Comparison of ENCODE assay signal across 8 cellular contexts in the genomic region with DNA sequence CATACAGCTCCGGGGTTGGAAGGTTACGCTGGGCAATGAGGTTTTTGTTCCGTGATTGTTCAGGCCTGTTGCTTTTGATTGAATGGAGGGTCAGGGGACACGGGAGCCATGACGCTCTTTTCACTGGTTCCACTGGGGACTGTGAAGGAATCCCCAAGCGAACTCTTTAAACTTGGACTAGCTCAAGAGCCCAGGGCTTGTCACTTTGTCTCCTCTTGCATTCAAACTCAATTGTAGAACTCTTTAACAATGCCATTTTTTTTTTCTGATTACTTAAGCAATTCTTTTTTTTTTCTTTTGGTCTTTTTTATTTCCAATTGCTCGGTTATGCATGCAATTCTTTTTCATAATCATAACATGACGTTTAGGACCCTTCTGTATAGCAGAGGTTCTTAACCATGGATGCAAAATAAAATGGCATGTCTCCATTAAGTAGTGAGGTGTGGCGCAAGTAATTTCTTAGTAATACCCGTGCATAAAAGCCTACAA. TPM values are rescaled to one million over a fixed set of nuclear protein-coding genes. Genes with fewer than 3 reads are reported as not detected.
A peak's percentile ranks its signal among the peaks of the same experiment; 100 is the strongest.
DNase-seq lines count a peak whose midpoint lies in the region; ATAC-seq, FAIRE-seq and TF ChIP-seq lines count a peak whose summit lies in the region.

No MANE protein-coding gene starts in this region.

- H3K4me1 ChIP-seq in keratinocyte (ENCODE audit: control insufficient read depth, extremely low read depth, insufficient read depth, low read length) (peaks cover 3% of the 10 kb centered on the region), thyroid gland (peaks cover 4 to 7% of the 10 kb centered on the region in 2 donors)

- H3K79me2 ChIP-seq in keratinocyte (ENCODE audit: control insufficient read depth, insufficient read depth, low read length): no peaks in the 10 kb centered on the region

- no peak for TF ChIP-seq CTCF in keratinocyte (optimal IDR thresholded peaks at IDR 0.05 in 1 of 3, IDR thresholded peaks at IDR 0.05 in 1 of 3, conservative IDR thresholded peaks at IDR 0.05 in 1 of 3; ENCODE audit: extremely low read depth in 1 of 3, insufficient read depth in 2 of 3, low read length in 3 of 3)
- TF ChIP-seq CTCF in thyroid gland (IDR thresholded peaks at IDR 0.05): no peak

- H3K9me3 Mint-ChIP-seq in activated T-cell treated with anti-CD3 and anti-CD28 coated beads, Interleukin-2, amount 50 U/mL, for 4 hours: no peaks in the 10 kb centered on the region
- no peaks in the 10 kb centered on the region for H3K9me3 Mint-ChIP-seq in activated T-helper 2 cell treated with anti-CD3 and anti-CD28 coated beads, Interferon-gamma antibody, Interleukin-2, Interleukin-4, amounts not matched to agents 10 μg/mL and 5 μg/mL and 100 μg/mL, durations not matched to agents 14 hours and 24 hours and 36 hours

- H4K20me1 ChIP-seq in keratinocyte (ENCODE audit: control insufficient read depth, extremely low read depth, insufficient read depth, low read length): no peaks in the 10 kb centered on the region

- dilution Hi-C loops in keratinocyte (cut with MboI; ENCODE audit: extremely low pct_ligation_motif_present, low sequenced_read_pairs): no loop called here

- peak overlapping the region; percentile 72 for H3K4me2 ChIP-seq in keratinocyte (ENCODE audit: control insufficient read depth, extremely low read depth, insufficient read depth, low read depth, low read length)

- 32 to 33% methylated on average over 9 to 10 of the region's 10 CpGs for WGBS in thyroid gland, 2 donors

- H3K36me3 ChIP-seq in keratinocyte (ENCODE audit: control insufficient read depth in 2 of 2, extremely low read depth in 1 of 2, insufficient read depth in 2 of 2, low read length in 2 of 2): no peaks in the 10 kb centered on the region
- no peaks in the 10 kb centered on the region for H3K36me3 ChIP-seq in thyroid gland

- peak overlapping the region; percentile 71 for H2AFZ ChIP-seq in keratinocyte (ENCODE audit: control insufficient read depth, low read length)

- no peak for TF ChIP-seq POLR2A in thyroid gland (IDR thresholded peaks at IDR 0.05)

- peaks cover 9% of the 10 kb centered on the region for H3K27me3 Mint-ChIP-seq in activated T-cell treated with anti-CD3 and anti-CD28 coated beads, Interleukin-2, amount 50 U/mL, for 4 hours (ENCODE audit: low read depth)
- peaks cover 15% of the 10 kb centered on the region for H3K27me3 Mint-ChIP-seq in activated T-helper 2 cell treated with anti-CD3 and anti-CD28 coated beads, Interferon-gamma antibody, Interleukin-2, Interleukin-4, amounts not matched to agents 10 μg/mL and 5 μg/mL and 100 μg/mL, durations not matched to agents 14 hours and 24 hours and 36 hours (ENCODE audit: low read depth)

- no peak for FAIRE-seq in keratinocyte (lab: Jason Lieb, UNC)

- no peak for DNase-seq in activated T-cell treated with anti-CD3 and anti-CD28 coated beads, Interleukin-2, amount 50 U/mL, for 4 hours
- DNase-seq in activated T-cell treated with anti-CD3 and anti-CD28 coated beads, Interleukin-2, amount 50 U/mL, for 1 hour: no peak
- DNase-seq in activated T-helper 2 cell treated with anti-CD3 and anti-CD28 coated beads, Interferon-gamma antibody, Interleukin-2, Interleukin-4, amounts not matched to agents 10 μg/mL and 5 μg/mL and 100 μg/mL, durations not matched to agents 14 hours and 24 hours and 36 hours (ENCODE audit: low spot score): no peak
- DNase-seq in keratinocyte (ENCODE audit: low read depth, low spot score) (no peak), thyroid gland (no peak), AML-193 (lab: John Stamatoyannopoulos, UW) (no peak), NCI-H1105 (lab: John Stamatoyannopoulos, UW) (no peak)

- no peaks in the 10 kb centered on the region for H3K9me1 ChIP-seq in keratinocyte (ENCODE audit: control insufficient read depth, extremely low read depth, insufficient read depth, low read length)

- peak overlapping the region; percentile 81 for H3K4me3 Mint-ChIP-seq in activated T-cell treated with anti-CD3 and anti-CD28 coated beads, Interleukin-2, amount 50 U/mL, for 4 hours
- peak overlapping the region; percentile 82 for H3K4me3 Mint-ChIP-seq in activated T-helper 2 cell treated with anti-CD3 and anti-CD28 coated beads, Interferon-gamma antibody, Interleukin-2, Interleukin-4, amounts not matched to agents 10 μg/mL and 5 μg/mL and 100 μg/mL, durations not matched to agents 14 hours and 24 hours and 36 hours (ENCODE audit: low read depth)

- H3K27ac ChIP-seq in keratinocyte (ENCODE audit: control insufficient read depth, insufficient read depth, low read length) (no peak overlapping the region), thyroid gland (peak overlapping the region; percentile 71 to 83 (median 80))

- peak overlapping the region; percentile 92 for H3K27ac Mint-ChIP-seq in activated T-helper 2 cell treated with anti-CD3 and anti-CD28 coated beads, Interferon-gamma antibody, Interleukin-2, Interleukin-4, amounts not matched to agents 10 μg/mL and 5 μg/mL and 100 μg/mL, durations not matched to agents 14 hours and 24 hours and 36 hours

- peaks cover 15% of the 10 kb centered on the region for H3K4me1 Mint-ChIP-seq in activated T-cell treated with anti-CD3 and anti-CD28 coated beads, Interleukin-2, amount 50 U/mL, for 4 hours (ENCODE audit: low read depth)
- peaks cover 22% of the 10 kb centered on the region for H3K4me1 Mint-ChIP-seq in activated T-helper 2 cell treated with anti-CD3 and anti-CD28 coated beads, Interferon-gamma antibody, Interleukin-2, Interleukin-4, amounts not matched to agents 10 μg/mL and 5 μg/mL and 100 μg/mL, durations not matched to agents 14 hours and 24 hours and 36 hours (ENCODE audit: low read depth)

- H3K27me3 ChIP-seq in keratinocyte (ENCODE audit: control insufficient read depth, extremely low read depth, insufficient read depth, low read length) (no peaks in the 10 kb centered on the region), thyroid gland (no peaks in the 10 kb centered on the region)

- H3K9me3 ChIP-seq in keratinocyte (ENCODE audit: control insufficient read depth, low read depth, low read length): no peaks in the 10 kb centered on the region
- H3K9me3 ChIP-seq in thyroid gland: no peaks in the 10 kb centered on the region

- H3K36me3 Mint-ChIP-seq in activated T-cell treated with anti-CD3 and anti-CD28 coated beads, Interleukin-2, amount 50 U/mL, for 4 hours (ENCODE audit: insufficient read depth): no peaks in the 10 kb centered on the region
- H3K36me3 Mint-ChIP-seq in activated T-helper 2 cell treated with anti-CD3 and anti-CD28 coated beads, Interferon-gamma antibody, Interleukin-2, Interleukin-4, amounts not matched to agents 10 μg/mL and 5 μg/mL and 100 μg/mL, durations not matched to agents 14 hours and 24 hours and 36 hours (ENCODE audit: low read depth): no peaks in the 10 kb centered on the region

- H3K9ac ChIP-seq in keratinocyte (ENCODE audit: control insufficient read depth, extremely low read depth, insufficient read depth, low read length): peak overlapping the region; percentile 69

- intact Hi-C loops in activated T-helper 2 cell treated with anti-CD3 and anti-CD28 coated beads, Interferon-gamma antibody, Interleukin-2, Interleukin-4, amounts not matched to agents 10 μg/mL and 5 μg/mL and 100 μg/mL, durations not matched to agents 14 hours and 24 hours and 36 hours (cut with micrococcal nuclease): loop anchor here (2.0 to 10.0 kb wide), 4 partner anchors 133 to 461 kb away; a partner anchor contains a TSS
- intact Hi-C loops in thyroid gland (cut with DNase I): loop anchor here (5.0 kb wide), 1 partner anchor 86 kb away; no protein-coding TSS in a partner anchor

- ATAC-seq in activated T-cell treated with anti-CD3 and anti-CD28 coated beads, Interleukin-2, amount 50 U/mL, for 4 hours: no peak
- ATAC-seq in GM18519 (IDR thresholded peaks at IDR 0.05; ENCODE audit: low FRiP score, unreplicated experiment): no peak

- H3K4me3 ChIP-seq in keratinocyte (ENCODE audit: control insufficient read depth in 2 of 3, extremely low read depth in 1 of 3, insufficient read depth in 2 of 3, low read depth in 1 of 3, low read length in 3 of 3) (peak overlapping the region; percentile 32 to 46 (median 41)), thyroid gland (replicated peaks in 1 of 3) (peak overlapping the region; percentile 35 to 60 (median 36))

RNA-seq across cellular contexts. Expression of a gene that starts 0.4 kb away (rescaled TPM):
- total RNA-seq in activated T-cell treated with anti-CD3 and anti-CD28 coated beads, Interleukin-2, amount 50 U/mL, for 4 hours: under 1 TPM; 0.15 to 0.45 (median 0.16) TPM
- 0.51 and 0.82 TPM in 2 replicates for total RNA-seq in activated T-helper 2 cell treated with anti-CD3 and anti-CD28 coated beads, Interferon-gamma antibody, Interleukin-2, Interleukin-4, amounts not matched to agents 10 μg/mL and 5 μg/mL and 100 μg/mL, durations not matched to agents 14 hours and 24 hours and 36 hours
- 1.8 to 2.2 TPM (median 2.2 TPM) in 3 replicates for polyA plus RNA-seq in keratinocyte
- polyA plus RNA-seq in keratinocyte (2011; ENCODE audit: low read depth): 2.8 TPM
- polyA plus RNA-seq in keratinocyte (2011; cell fraction: cytosol; rRNA removed): 2.5 and 2.9 TPM in 2 replicates
- polyA plus RNA-seq in keratinocyte (2011; cell fraction: nucleus; rRNA removed): 1.9 and 2.0 TPM in 2 replicates
- polyA plus RNA-seq in keratinocyte (2012; ENCODE audit: low replicate concordance): 2.2 and 2.7 TPM in 2 replicates
- polyA minus RNA-seq in keratinocyte: 1.1 to 1.8 TPM (median 1.4 TPM) in 3 replicates
- polyA minus RNA-seq in keratinocyte (2011; cell fraction: cytosol; rRNA and poly(A)+ RNA removed): 4.4 TPM
- polyA minus RNA-seq in keratinocyte (2011; cell fraction: nucleus; rRNA and poly(A)+ RNA removed): 2.7 TPM in 1 of 2 replicates, not detected in the other
- 1 to 10 TPM; 2.7 to 8.7 (median 4.2) TPM for total RNA-seq in thyroid gland

RNA-seq across cellular contexts. Expression of a gene that starts 38.3 kb away (rescaled TPM):
- total RNA-seq in activated T-cell treated with anti-CD3 and anti-CD28 coated beads, Interleukin-2, amount 50 U/mL, for 4 hours: 10 to 100 TPM; 55.0 to 70.3 (median 63.6) TPM
- total RNA-seq in activated T-helper 2 cell treated with anti-CD3 and anti-CD28 coated beads, Interferon-gamma antibody, Interleukin-2, Interleukin-4, amounts not matched to agents 10 μg/mL and 5 μg/mL and 100 μg/mL, durations not matched to agents 14 hours and 24 hours and 36 hours: 61.2 and 64.3 TPM in 2 replicates
- polyA plus RNA-seq in keratinocyte: 174 to 385 TPM (median 288 TPM) in 3 replicates
- 397 TPM for polyA plus RNA-seq in keratinocyte (2011; ENCODE audit: low read depth)
- polyA plus RNA-seq in keratinocyte (2011; cell fraction: cytosol; rRNA removed): 437 and 557 TPM in 2 replicates
- polyA plus RNA-seq in keratinocyte (2011; cell fraction: nucleus; rRNA removed): 143 and 173 TPM in 2 replicates
- polyA plus RNA-seq in keratinocyte (2012; ENCODE audit: low replicate concordance): 470 and 547 TPM in 2 replicates
- polyA minus RNA-seq in keratinocyte: 10.6 to 73.1 TPM (median 36.7 TPM) in 3 replicates
- polyA minus RNA-seq in keratinocyte (2011; cell fraction: cytosol; rRNA and poly(A)+ RNA removed): 69.1 TPM
- polyA minus RNA-seq in keratinocyte (2011; cell fraction: nucleus; rRNA and poly(A)+ RNA removed): 14.5 and 41.5 TPM in 2 replicates
- total RNA-seq in thyroid gland: 100 to 1,000 TPM; 504 to 681 (median 560) TPM
